Comparison of ENCODE assay signal across 9 cellular contexts in the genomic region with DNA sequence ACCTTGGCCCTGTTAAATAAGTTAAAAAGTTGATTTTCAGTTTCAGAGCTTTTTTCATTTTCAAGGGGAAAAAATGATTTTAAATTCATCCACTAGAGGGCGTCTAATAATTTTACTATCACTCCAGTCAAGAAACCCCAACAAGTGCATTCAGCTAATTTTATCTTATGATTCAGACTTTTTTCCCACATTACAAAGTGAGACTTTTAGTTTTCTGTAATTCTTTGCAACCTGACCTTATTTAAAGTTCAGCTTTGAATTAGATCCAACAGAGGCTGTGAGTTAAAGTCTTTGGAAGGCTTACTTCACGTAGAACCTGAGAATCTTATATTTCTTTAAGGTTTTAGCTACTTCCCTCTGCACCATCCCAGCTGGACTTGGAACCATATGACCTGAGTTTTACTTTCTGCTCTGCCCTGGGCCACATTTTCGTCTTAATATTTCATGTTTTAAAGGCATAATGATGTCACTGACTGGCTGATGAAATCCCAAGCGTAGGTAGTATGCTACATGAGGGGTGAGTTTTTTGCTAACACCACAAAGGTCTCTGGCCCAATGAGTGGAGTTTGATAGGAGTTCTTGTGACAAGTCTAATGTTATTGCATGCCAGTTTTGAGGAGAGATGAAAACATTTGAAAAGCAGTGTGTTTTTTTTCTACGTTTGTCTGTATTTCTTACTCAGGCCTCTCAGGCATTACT. TPM values are rescaled to one million over a fixed set of nuclear protein-coding genes. Genes with fewer than 3 reads are reported as not detected.
DNase-seq lines count a peak whose midpoint lies in the region; ATAC-seq, FAIRE-seq and TF ChIP-seq lines count a peak whose summit lies in the region.
"Had no signal": no experiment of that assay in that cellular context is flagged by ENCODE, and none has a peak within 500 bp of the region (broad histone marks: within the 10 kb centered on the region; RNA-seq: fewer than 3 reads in every experiment).

No MANE protein-coding gene starts in this region.

- DNase-seq in DMS79 treated with DMSO at 0.1 percent for 48 hours (lab: John Stamatoyannopoulos, UW) = peak; percentile 22
- no peak for DNase-seq in DMS79 (lab: John Stamatoyannopoulos, UW)
- peak; percentile 14 for DNase-seq in GM20000 (ENCODE audit: low spot score)
- DNase-seq in NCI-H146 (lab: John Stamatoyannopoulos, UW) = peak; percentile 48
- peak; percentile 52 for DNase-seq in bronchial epithelial cell (ENCODE audit: low read depth)
- no peak for DNase-seq in mucosa of descending colon
- DNase-seq in T-helper 2 cell treated with Interferon-gamma antibody and Interleukin-4, amounts not matched to agents 5 μg/mL and 100 μg/mL, for 36 hours (ENCODE audit: low spot score) = no peak

- peaks cover 11% of the 10 kb centered on the region for H3K4me1 Mint-ChIP-seq in T-helper 2 cell treated with Interferon-gamma antibody and Interleukin-4, amounts not matched to agents 5 μg/mL and 100 μg/mL, for 36 hours (ENCODE audit: low read depth)

- H3K4me3 Mint-ChIP-seq in T-helper 2 cell treated with Interferon-gamma antibody and Interleukin-4, amounts not matched to agents 5 μg/mL and 100 μg/mL, for 36 hours = no peak overlapping the region

- H3K27me3 ChIP-seq in bronchial epithelial cell (ENCODE audit: control insufficient read depth, insufficient read depth, low read length) = no peaks in the 10 kb centered on the region
- H3K27me3 ChIP-seq: BLaER1 treated with 17β-estradiol and CSF1 and Interleukin-3, amounts not matched to agents 10 nM and 100 nM had no signal

- H3K9me3 ChIP-seq in mucosa of descending colon = no peaks in the 10 kb centered on the region
- H3K9me3 ChIP-seq: BLaER1 treated with 17β-estradiol and CSF1 and Interleukin-3, amounts not matched to agents 10 nM and 100 nM had no signal

- no peak for ATAC-seq in mucosa of descending colon
- ATAC-seq in GM18520 (IDR thresholded peaks at IDR 0.05; ENCODE audit: unreplicated experiment) = no peak

- intact Hi-C loops in mucosa of descending colon (cut with DNase I, micrococcal nuclease) = no loop called here

- H3K27ac Mint-ChIP-seq in T-helper 2 cell treated with Interferon-gamma antibody and Interleukin-4, amounts not matched to agents 5 μg/mL and 100 μg/mL, for 36 hours = no peak overlapping the region

- peaks cover 4% of the 10 kb centered on the region for H3K36me3 Mint-ChIP-seq in T-helper 2 cell treated with Interferon-gamma antibody and Interleukin-4, amounts not matched to agents 5 μg/mL and 100 μg/mL, for 36 hours (ENCODE audit: low read depth)

- H3K27me3 Mint-ChIP-seq in T-helper 2 cell treated with Interferon-gamma antibody and Interleukin-4, amounts not matched to agents 5 μg/mL and 100 μg/mL, for 36 hours (ENCODE audit: low read depth) = no peaks in the 10 kb centered on the region

- no peak overlapping the region for H3K4me3 ChIP-seq in bronchial epithelial cell (ENCODE audit: low read depth, low read length)
- no peak overlapping the region for H3K4me3 ChIP-seq in mucosa of descending colon
- H3K4me3 ChIP-seq: BLaER1 treated with 17β-estradiol and CSF1 and Interleukin-3, amounts not matched to agents 10 nM and 100 nM had no signal

- FAIRE-seq in bronchial epithelial cell (lab: Jason Lieb, UNC) = no peak

- no peaks in the 10 kb centered on the region for H3K4me1 ChIP-seq in mucosa of descending colon (ENCODE audit: low read depth)

- TF ChIP-seq CTCF in GM20000 (IDR thresholded peaks at IDR 0.05; ENCODE audit: extremely low read depth, missing control alignments) = peak; percentile 17
- TF ChIP-seq CTCF in bronchial epithelial cell (IDR thresholded peaks at IDR 0.05; ENCODE audit: insufficient read depth, low read length, severe bottlenecking) = peak; percentile 40
- TF ChIP-seq CTCF in mucosa of descending colon (IDR thresholded peaks at IDR 0.05) = peak; percentile 32

- H3K9me3 Mint-ChIP-seq in T-helper 2 cell treated with Interferon-gamma antibody and Interleukin-4, amounts not matched to agents 5 μg/mL and 100 μg/mL, for 36 hours = no peaks in the 10 kb centered on the region

- H3K36me3 ChIP-seq in bronchial epithelial cell (ENCODE audit: control insufficient read depth, insufficient read depth, low read length) = no peaks in the 10 kb centered on the region
- H3K36me3 ChIP-seq in mucosa of descending colon (ENCODE audit: low read depth) = no peaks in the 10 kb centered on the region
- H3K36me3 ChIP-seq: BLaER1 treated with 17β-estradiol and CSF1 and Interleukin-3, amounts not matched to agents 10 nM and 100 nM had no signal

RNA-seq across cellular contexts. Expression of gene GNRHR, which starts 7.2 kb away (rescaled TPM):
- total RNA-seq in bronchial epithelial cell (under 0.01 and 0.13 TPM in 2 replicates), mucosa of descending colon (not detected)

RNA-seq across cellular contexts. Expression of gene UBA6, which starts 46.0 kb away (rescaled TPM):
- total RNA-seq in bronchial epithelial cell (92.9 and 145 TPM in 2 replicates), mucosa of descending colon (10 to 100 TPM; 35.1 to 49.2 (median 47.9) TPM)

Comparison
In these comparisons a context has a peak if more than half of its experiments do, and no peak if none do; other contexts are left out.
1. DNase-seq: peak in DMS79 treated with DMSO at 0.1 percent for 48 hours (single experiment), GM20000 (single experiment), NCI-H146 (single experiment) and bronchial epithelial cell (single experiment); none in DMS79 (single experiment), mucosa of descending colon (0 of 3) and T-helper 2 cell treated with Interferon-gamma antibody and Interleukin-4, amounts not matched to agents 5 μg/mL and 100 μg/mL, for 36 hours (single experiment).
2. Peak in every context shown above with its lines, with median percentiles within 50 percentile points of each other: CTCF ChIP-seq.